In the genomic region with DNA sequence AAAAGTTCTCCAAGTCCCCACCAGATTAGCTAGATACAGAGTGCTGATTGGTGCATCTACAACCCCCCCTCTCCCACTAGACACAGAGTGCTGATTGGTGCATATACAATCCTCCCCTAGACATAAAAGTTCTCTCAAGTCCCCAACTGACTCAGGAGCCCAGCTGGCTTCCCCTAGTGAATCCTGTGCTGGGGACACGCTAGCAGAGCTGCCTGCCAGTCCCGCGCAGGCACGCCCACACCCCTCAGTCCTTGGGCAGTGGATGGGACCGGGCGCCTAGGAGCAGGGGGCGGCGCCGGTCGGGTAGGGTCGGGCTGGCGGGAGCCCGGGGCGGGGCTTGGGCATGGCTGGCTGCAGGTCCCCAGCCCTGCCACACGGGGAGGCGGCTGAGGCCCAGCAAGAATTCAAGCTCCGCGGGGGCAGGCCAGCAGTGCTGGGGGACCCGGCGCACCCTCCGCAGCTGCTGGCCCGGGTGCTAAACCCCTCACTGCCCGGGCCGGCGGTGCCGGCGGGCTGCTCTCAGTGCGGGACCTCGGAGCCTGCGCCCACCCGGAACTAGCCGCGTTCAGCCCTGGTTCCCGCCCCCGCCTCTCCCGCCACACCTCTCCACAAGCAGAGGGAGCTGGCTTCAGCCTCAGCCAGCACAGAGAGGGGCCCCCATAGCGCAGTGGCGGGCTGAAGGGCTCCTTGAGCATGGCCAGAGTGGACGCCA, we compare ENCODE assay signal across 8 cellular contexts.
DNase-seq lines count a peak whose midpoint lies in the region; ATAC-seq and TF ChIP-seq lines count a peak whose summit lies in the region.

No MANE protein-coding gene starts in this region.

- peak; percentile 49 to 73 (median 70) for DNase-seq in NCI-H1417 (lab: John Stamatoyannopoulos, UW)
- no peak for DNase-seq in NCI-H1417 treated with DMSO at 0.1 percent for 48 hours (lab: John Stamatoyannopoulos, UW)
- DNase-seq in NCI-H128 (lab: John Stamatoyannopoulos, UW; ENCODE audit: unreplicated experiment), result peak; percentile 18
- peak; percentile 49 for DNase-seq in T-helper 22 cell (ENCODE audit: low read depth)
- peak; percentile 52 for DNase-seq in astrocyte of the spinal cord (ENCODE audit: low read depth, low spot score)
- peak; percentile 43 to 70 for DNase-seq in stimulated activated CD4-positive, alpha-beta T cell treated with anti-CD3 and anti-CD28 coated beads, Interleukin-12 subunit alpha, Interleukin-12 subunit beta, amount 100 ng/mL, for 24 hours (ENCODE audit: low read depth in 2 of 2)

- peak; percentile 38 for TF ChIP-seq CTCF in astrocyte of the spinal cord (IDR thresholded peaks at IDR 0.05; ENCODE audit: low read depth, low read length)

- in situ Hi-C loops in astrocyte of the spinal cord (cut with HindIII; ENCODE audit: low sequenced_read_pairs), result no loop called here

- peaks cover 4% of the 10 kb centered on the region for H3K9me3 ChIP-seq in iPS-18c (ENCODE audit: control insufficient read depth, insufficient read depth, low read length)

- H3K4me3 ChIP-seq in astrocyte of the spinal cord (ENCODE audit: low read depth, low read length) (peak overlapping the region; percentile 46), iPS-18c (ENCODE audit: insufficient read depth, low read depth, low read length) (peak overlapping the region; percentile 52)

- ATAC-seq in HG02763 (IDR thresholded peaks at IDR 0.05; ENCODE audit: unreplicated experiment), result peak; percentile 99
